Comparison of ENCODE assay signal across 1 cellular context in genomic region chr1:205775015-205775716, GRCh38.
TF ChIP-seq lines count a peak whose summit lies in the region.

Gene RAB29, minus strand, starts transcription at chr1:205775482. Its CDS starts 526 bp downstream, at chr1:205774956.

TF ChIP-seq in K562, 482 proteins besides CTCF, POLR2A, EP300 and RAD21 (continued from another document and continues in another):
- TF ChIP-seq BCL6 (CRISPR knock-in tag; IDR thresholded peaks at IDR 0.05) (no peak), MAX (CRISPR knock-in tag; IDR thresholded peaks at IDR 0.05) (peak; percentile 74), ZBTB34 (CRISPR knock-in tag; IDR thresholded peaks at IDR 0.05) (no peak), PURB (CRISPR knock-in tag; IDR thresholded peaks at IDR 0.05; ENCODE audit: low read depth) (no peak), MYNN (IDR thresholded peaks at IDR 0.05) (0 out of 2 replicates have a peak, but pooled peaks have one; percentile 22), MYNN (CRISPR knock-in tag; IDR thresholded peaks at IDR 0.05) (no peak), CEBPG (CRISPR knock-in tag; IDR thresholded peaks at IDR 0.05) (no peak), CEBPG (tag; conservative IDR thresholded peaks at IDR 0.05 in 1 of 2, IDR thresholded peaks at IDR 0.05 in 1 of 2) (no peak), GATAD2B (IDR thresholded peaks at IDR 0.05; ENCODE audit: borderline replicate concordance) (peak; percentile 10; the same call in 1 of the 2 replicates), POLR2B (IDR thresholded peaks at IDR 0.05; ENCODE audit: low read depth, partially characterized antibody) (peak; percentile 29), CREM (IDR thresholded peaks at IDR 0.05; ENCODE audit: low read depth) (peak; percentile 84), MIER1 (IDR thresholded peaks at IDR 0.05; ENCODE audit: low read depth) (0 out of 2 replicates have a peak, but pooled peaks have one; percentile 31), ZNF696 (CRISPR knock-in tag; conservative IDR thresholded peaks at IDR 0.05) (no peak), SNRNP70 (optimal IDR thresholded peaks at IDR 0.05; ENCODE audit: low read depth, low read length) (no peak), ELF2 (CRISPR knock-in tag; IDR thresholded peaks at IDR 0.05) (no peak), ZNF274 (IDR thresholded peaks at IDR 0.05; ENCODE audit: borderline replicate concordance, low read depth, low read length) (no peak), HDAC3 (IDR thresholded peaks at IDR 0.05; ENCODE audit: borderline replicate concordance, partially characterized antibody) (no peak), HMG20A (CRISPR knock-in tag; conservative IDR thresholded peaks at IDR 0.05) (no peak), PHF8 (IDR thresholded peaks at IDR 0.05; ENCODE audit: borderline replicate concordance, low read length) (peak; percentile 51; the same call in 1 of the 2 replicates), SREBF1 (IDR thresholded peaks at IDR 0.05; ENCODE audit: borderline replicate concordance, low read depth, low read length) (no peak), PTRF (tag; IDR thresholded peaks at IDR 0.05) (no peak), RFX7 (CRISPR knock-in tag; IDR thresholded peaks at IDR 0.05) (no peak), SRSF1 (IDR thresholded peaks at IDR 0.05; ENCODE audit: low read depth, low read length) (no peak), MAFG (tag; conservative IDR thresholded peaks at IDR 0.05) (no peak), CTBP1 (IDR thresholded peaks at IDR 0.05; ENCODE audit: borderline replicate concordance) (peak; percentile 61; the same call in 1 of the 2 replicates), ZNF717 (CRISPR knock-in tag; IDR thresholded peaks at IDR 0.05) (no peak), SREBF2 (CRISPR knock-in tag; IDR thresholded peaks at IDR 0.05) (no peak), BRCA1 (IDR thresholded peaks at IDR 0.05) (no peak), BRCA1 (CRISPR knock-in tag; IDR thresholded peaks at IDR 0.05) (no peak), SIN3A (IDR thresholded peaks at IDR 0.05; ENCODE audit: borderline replicate concordance in 2 of 2, control insufficient read depth in 1 of 2, low read depth in 2 of 2, low read length in 2 of 2) (0 out of 4 replicates have a peak, but pooled peaks of 1 of the 2 experiments have one; percentile 7), CBX3 (IDR thresholded peaks at IDR 0.05; ENCODE audit: borderline replicate concordance in 1 of 2, low read length in 2 of 2) (peak in 1 of 2 experiments; percentile 73; a peak in 1 of 3 replicates), NFYB (IDR thresholded peaks at IDR 0.05; ENCODE audit: extremely low read depth, insufficient read length) (no peak), BMI1 (IDR thresholded peaks at IDR 0.05; ENCODE audit: low read length) (no peak), EWSR1 (IDR thresholded peaks at IDR 0.05; ENCODE audit: borderline replicate concordance, low read depth, partially characterized antibody) (no peak), ZZZ3 (IDR thresholded peaks at IDR 0.05) (no peak), ZNF77 (CRISPR knock-in tag; IDR thresholded peaks at IDR 0.05) (no peak), MED1 (CRISPR knock-in tag; IDR thresholded peaks at IDR 0.05; ENCODE audit: borderline replicate concordance) (no peak), HINFP (tag; conservative IDR thresholded peaks at IDR 0.05; ENCODE audit: low read depth) (no peak), ZNF311 (CRISPR knock-in tag; IDR thresholded peaks at IDR 0.05) (no peak), FOSL1 (tag; conservative IDR thresholded peaks at IDR 0.05) (no peak), GTF3C2 (IDR thresholded peaks at IDR 0.05; ENCODE audit: borderline replicate concordance, extremely low read depth, insufficient read length) (no peak), SMARCB1 (IDR thresholded peaks at IDR 0.05; ENCODE audit: insufficient read length, low read depth) (no peak), ZNF174 (CRISPR knock-in tag; IDR thresholded peaks at IDR 0.05) (no peak), HNRNPL (IDR thresholded peaks at IDR 0.05; ENCODE audit: low read depth, low read length) (no peak), GATA2 (CRISPR knock-in tag; IDR thresholded peaks at IDR 0.05) (no peak), NBN (IDR thresholded peaks at IDR 0.05; ENCODE audit: low read depth) (no peak; the same call in 1 of the 2 replicates), CTCFL (IDR thresholded peaks at IDR 0.05; ENCODE audit: borderline replicate concordance, insufficient read depth, low read depth, low read length, poor library complexity, severe bottlenecking) (no peak), FOXK1 (CRISPR knock-in tag; IDR thresholded peaks at IDR 0.05; ENCODE audit: borderline replicate concordance) (no peak), ETV1 (tag; conservative IDR thresholded peaks at IDR 0.05; ENCODE audit: low read depth) (no peak), ZNF121 (CRISPR knock-in tag; conservative IDR thresholded peaks at IDR 0.05) (no peak), E2F1 (CRISPR knock-in tag; IDR thresholded peaks at IDR 0.05) (no peak), DIDO1 (tag; IDR thresholded peaks at IDR 0.05; ENCODE audit: low read depth) (peak; percentile 80), ETS2 (tag; IDR thresholded peaks at IDR 0.05; ENCODE audit: borderline replicate concordance, poor library complexity, severe bottlenecking) (no peak), CBFA2T2 (conservative IDR thresholded peaks at IDR 0.05) (peak; percentile 66), ATF2 (CRISPR knock-in tag; IDR thresholded peaks at IDR 0.05) (no peak), HMG20B (CRISPR knock-in tag; IDR thresholded peaks at IDR 0.05) (no peak), TEAD4 (IDR thresholded peaks at IDR 0.05; ENCODE audit: low read length) (no peak), TEAD4 (CRISPR knock-in tag; IDR thresholded peaks at IDR 0.05; ENCODE audit: borderline replicate concordance) (no peak), CSDE1 (IDR thresholded peaks at IDR 0.05) (no peak), SP1 (CRISPR knock-in tag; IDR thresholded peaks at IDR 0.05) (no peak), ZNF583 (CRISPR knock-in tag; IDR thresholded peaks at IDR 0.05) (no peak), HNRNPK (IDR thresholded peaks at IDR 0.05; ENCODE audit: low read depth, low read length, poor library complexity, severe bottlenecking) (no peak), HEY1 (CRISPR knock-in tag; IDR thresholded peaks at IDR 0.05; ENCODE audit: borderline replicate concordance) (no peak), PTBP1 (IDR thresholded peaks at IDR 0.05; ENCODE audit: low read depth, low read length) (no peak), BRD4 (IDR thresholded peaks at IDR 0.05) (no peak), NCOR1 (IDR thresholded peaks at IDR 0.05) (no peak), RFX1 (IDR thresholded peaks at IDR 0.05) (no peak), HDAC6 (IDR thresholded peaks at IDR 0.05; ENCODE audit: low read depth, low read length) (no peak), ZBTB33 (CRISPR knock-in tag; IDR thresholded peaks at IDR 0.05) (no peak), MCM3 (IDR thresholded peaks at IDR 0.05) (no peak), ILF3 (IDR thresholded peaks at IDR 0.05; ENCODE audit: borderline replicate concordance) (no peak), ZBTB7A (IDR thresholded peaks at IDR 0.05; ENCODE audit: borderline replicate concordance, control insufficient read depth, low read depth, low read length) (peak; percentile 75; the same call in 1 of the 2 replicates), XRCC4 (IDR thresholded peaks at IDR 0.05; ENCODE audit: extremely low read depth, insufficient read depth, insufficient read length) (no peak), ETV6 (IDR thresholded peaks at IDR 0.05; ENCODE audit: borderline replicate concordance in 1 of 2, low read depth in 2 of 2, low read length in 1 of 2) (no peak), ETV6 (CRISPR knock-in tag; IDR thresholded peaks at IDR 0.05; ENCODE audit: borderline replicate concordance) (no peak)
